In genomic region chr19:28940751-28941500, GRCh38 we compare ENCODE assay signal across 14 cellular contexts.
A peak's percentile ranks its signal among the peaks of the same experiment; 100 is the strongest.
DNase-seq lines count a peak whose midpoint lies in the region; ATAC-seq and TF ChIP-seq lines count a peak whose summit lies in the region.
"Had no signal": no experiment of that assay in that cellular context is flagged by ENCODE, and none has a peak within 500 bp of the region (broad histone marks: within the 10 kb centered on the region; RNA-seq: fewer than 3 reads in every experiment).

No MANE protein-coding gene starts in this region.

- H4K20me1 ChIP-seq in GM23248 (ENCODE audit: insufficient read depth): no peaks in the 10 kb centered on the region
- H4K20me1 ChIP-seq in OCI-LY7 (ENCODE audit: insufficient read depth, low read length): no peaks in the 10 kb centered on the region

- POLR2A ChIA-PET in OCI-LY7 (lab: Charles Lee): no interaction called here

- 0 out of 2 replicates have a peak overlapping the region, but pooled peaks have one; percentile 4 for H3K4me3 ChIP-seq in GM23248
- H3K4me3 ChIP-seq in cardiac fibroblast (replicated peaks in 1 of 2; ENCODE audit: low read depth in 2 of 2, low read length in 2 of 2): no peak overlapping the region
- no peak overlapping the region for H3K4me3 ChIP-seq in OCI-LY7 (ENCODE audit: low read depth, low read length, poor library complexity, severe bottlenecking)
- H3K4me3 ChIP-seq: tibial nerve had no signal

- H3K36me3 ChIP-seq in GM23248 (ENCODE audit: low read depth) (no peaks in the 10 kb centered on the region), OCI-LY7 (ENCODE audit: insufficient read depth, low read length) (no peaks in the 10 kb centered on the region)
- H3K36me3 ChIP-seq: tibial nerve had no signal

- H2AFZ ChIP-seq in GM23248 (0 out of 2 replicates have a peak overlapping the region, but pooled peaks have one; percentile 12), OCI-LY7 (ENCODE audit: low read length) (no peak overlapping the region)

- no peak for ATAC-seq in stimulated activated naive CD8-positive, alpha-beta T cell treated with anti-CD3 and anti-CD28 coated beads, Interleukin-15, amount 100 ng/mL, for 72 hours
- ATAC-seq: activated T-cell treated with anti-CD3 and anti-CD28 coated beads, Interleukin-2, amount 50 U/mL, for 72 hours had no signal

- H3K27me3 ChIP-seq in GM23248 (replicated peaks; ENCODE audit: insufficient read depth): no peaks in the 10 kb centered on the region
- H3K27me3 ChIP-seq: tibial nerve had no signal

- H3K4me2 ChIP-seq in GM23248 (ENCODE audit: unreplicated experiment) (peak overlapping the region; percentile 38), OCI-LY7 (ENCODE audit: low read length) (no peak overlapping the region)

- no peak overlapping the region for H3K27ac Mint-ChIP-seq in Calu3 (ENCODE audit: unreplicated experiment)
- H3K27ac Mint-ChIP-seq in stimulated activated naive CD8-positive, alpha-beta T cell treated with anti-CD3 and anti-CD28 coated beads, Interleukin-15, amount 100 ng/mL, for 72 hours: no peak overlapping the region
- H3K27ac Mint-ChIP-seq: activated T-cell treated with anti-CD3 and anti-CD28 coated beads, Interleukin-2, amount 50 U/mL, for 72 hours had no signal

- no peaks in the 10 kb centered on the region for H3K36me3 Mint-ChIP-seq in Calu3 (ENCODE audit: insufficient read depth, unreplicated experiment)

- in situ Hi-C loops in GM23248 (cut with MboI): no loop called here

- intact Hi-C loops in Calu3 (cut with micrococcal nuclease; ENCODE audit: unreplicated experiment) (no loop called here), OCI-LY7 (cut with micrococcal nuclease; ENCODE audit: unreplicated experiment) (no loop called here)

- peaks cover 13% of the 10 kb centered on the region for H3K4me1 Mint-ChIP-seq in Calu3 (ENCODE audit: low read depth, unreplicated experiment)
- no peaks in the 10 kb centered on the region for H3K4me1 Mint-ChIP-seq in stimulated activated naive CD8-positive, alpha-beta T cell treated with anti-CD3 and anti-CD28 coated beads, Interleukin-15, amount 100 ng/mL, for 72 hours

- H3K4me1 ChIP-seq in GM23248 (ENCODE audit: insufficient read depth) (peaks cover 21% of the 10 kb centered on the region), OCI-LY7 (ENCODE audit: insufficient read depth, low read length, poor library complexity, severe bottlenecking) (no peaks in the 10 kb centered on the region)
- H3K4me1 ChIP-seq: tibial nerve had no signal

- H3K9me2 ChIP-seq in GM23248 (ENCODE audit: insufficient read depth) (no peaks in the 10 kb centered on the region), OCI-LY7 (ENCODE audit: insufficient read depth, low read length) (no peaks in the 10 kb centered on the region)

- peaks cover 19% of the 10 kb centered on the region for H3F3A ChIP-seq in GM23248 (ENCODE audit: insufficient read depth)

- no peak for TF ChIP-seq CTCF in cardiac fibroblast (IDR thresholded peaks at IDR 0.05; ENCODE audit: low read depth, low read length)
- no peak for TF ChIP-seq CTCF in Calu3 (IDR thresholded peaks at IDR 0.05; ENCODE audit: unreplicated experiment)
- TF ChIP-seq CTCF in OCI-LY7 (conservative IDR thresholded peaks at IDR 0.05; ENCODE audit: low read length): no peak

- peak; percentile 90 for DNase-seq in GM23248
- DNase-seq in cardiac fibroblast (ENCODE audit: low read depth in 2 of 2): peak; percentile 73 to 90
- peak; percentile 55 for DNase-seq in hepatic stellate cell (ENCODE audit: low spot score)
- peak; percentile 59 for DNase-seq in stromal cell of bone marrow (ENCODE audit: low read depth)
- no peak for DNase-seq in HCEC 1CT
- no peak for DNase-seq in Calu3
- DNase-seq in stimulated activated naive CD8-positive, alpha-beta T cell treated with anti-CD3 and anti-CD28 coated beads, Interleukin-15, amount 100 ng/mL, for 72 hours: no peak
- DNase-seq in OCI-LY7 (ENCODE audit: low spot score): no peak
- DNase-seq: activated T-cell treated with anti-CD3 and anti-CD28 coated beads, Interleukin-2, amount 50 U/mL, for 72 hours; aorta; GF-D8; kidney; NCI-H2171 had no signal

- 0 to 2% methylated on average over 7 of the region's 7 CpGs for WGBS in GM23248 (ENCODE audit: low coverage in 1 of 2, low lambda C conversion rate in 2 of 2, missing lambda C conversion rate in 2 of 2), 2 experiments

- H3K79me2 ChIP-seq in GM23248 (ENCODE audit: insufficient read depth) (no peaks in the 10 kb centered on the region), OCI-LY7 (ENCODE audit: insufficient read depth, low read depth, low read length) (no peaks in the 10 kb centered on the region)

- CTCF ChIA-PET in Calu3 (lab: Charles Lee) (interaction anchor here (1.1 kb wide), 1 partner anchor 32 kb away, joined by 3 read pairs; no protein-coding TSS in a partner anchor), OCI-LY7 (lab: Charles Lee; ENCODE audit: unreplicated experiment) (no interaction called here)

- H3K4me3 Mint-ChIP-seq in Calu3 (ENCODE audit: low read depth, unreplicated experiment): no peak overlapping the region
- no peak overlapping the region for H3K4me3 Mint-ChIP-seq in stimulated activated naive CD8-positive, alpha-beta T cell treated with anti-CD3 and anti-CD28 coated beads, Interleukin-15, amount 100 ng/mL, for 72 hours
- H3K4me3 Mint-ChIP-seq: activated T-cell treated with anti-CD3 and anti-CD28 coated beads, Interleukin-2, amount 50 U/mL, for 72 hours had no signal

- H3K9ac ChIP-seq in GM23248: peak overlapping the region; percentile 52

- H3K9me3 Mint-ChIP-seq in Calu3 (ENCODE audit: low read depth, unreplicated experiment): peaks cover 6% of the 10 kb centered on the region
- peaks cover 5 to 7% of the 10 kb centered on the region in 2 donors for H3K9me3 Mint-ChIP-seq in stimulated activated naive CD8-positive, alpha-beta T cell treated with anti-CD3 and anti-CD28 coated beads, Interleukin-15, amount 100 ng/mL, for 72 hours

- BruUV-seq in Calu3 (replicated peaks; lab: Mats Ljungman, UMichigan) (no TSS peak), OCI-LY7 (replicated peaks; lab: Mats Ljungman, UMichigan) (no TSS peak)

- H3K27ac ChIP-seq in GM23248: peak overlapping the region; percentile 83
- H3K27ac ChIP-seq in OCI-LY7 (ENCODE audit: low read depth, low read length, poor library complexity, severe bottlenecking): no peak overlapping the region
- H3K27ac ChIP-seq: tibial nerve had no signal

- H3K27me3 Mint-ChIP-seq in Calu3 (ENCODE audit: unreplicated experiment): no peaks in the 10 kb centered on the region
- no peaks in the 10 kb centered on the region for H3K27me3 Mint-ChIP-seq in stimulated activated naive CD8-positive, alpha-beta T cell treated with anti-CD3 and anti-CD28 coated beads, Interleukin-15, amount 100 ng/mL, for 72 hours

- H3K9me3 ChIP-seq in GM23248 (ENCODE audit: low read depth) (no peaks in the 10 kb centered on the region), OCI-LY7 (ENCODE audit: low read length) (no peaks in the 10 kb centered on the region)
- H3K9me3 ChIP-seq: tibial nerve had no signal

Comparison
In these comparisons a context has a peak if more than half of its experiments do, and no peak if none do; other contexts are left out.
1. DNase-seq: peak in GM23248 (single experiment), cardiac fibroblast (2 of 2), hepatic stellate cell (single experiment) and stromal cell of bone marrow (single experiment); none in HCEC 1CT (single experiment), Calu3 (single experiment), stimulated activated naive CD8-positive, alpha-beta T cell treated with anti-CD3 and anti-CD28 coated beads, Interleukin-15, amount 100 ng/mL, for 72 hours (0 of 2) and OCI-LY7 (single experiment).